Comparison of ENCODE assay signal across 8 cellular contexts in genomic region chr10:129647563-129647962, GRCh38.
"Had no signal": no experiment of that assay in that cellular context is flagged by ENCODE, and none has a peak within 500 bp of the region (broad histone marks: within the 10 kb centered on the region; RNA-seq: fewer than 3 reads in every experiment).

No MANE protein-coding gene starts in this region.

- DNase-seq: GDM1, GF-D8 had no signal

- H3K4me3 ChIP-seq: GM12878 had no signal

- ATAC-seq: GM12878 had no signal

- FAIRE-seq: G401.6, GM12878, GM12891, GM12892, GM18507, GM19239 had no signal
